ENCODE assay signal across 12 cellular contexts in the genomic region with DNA sequence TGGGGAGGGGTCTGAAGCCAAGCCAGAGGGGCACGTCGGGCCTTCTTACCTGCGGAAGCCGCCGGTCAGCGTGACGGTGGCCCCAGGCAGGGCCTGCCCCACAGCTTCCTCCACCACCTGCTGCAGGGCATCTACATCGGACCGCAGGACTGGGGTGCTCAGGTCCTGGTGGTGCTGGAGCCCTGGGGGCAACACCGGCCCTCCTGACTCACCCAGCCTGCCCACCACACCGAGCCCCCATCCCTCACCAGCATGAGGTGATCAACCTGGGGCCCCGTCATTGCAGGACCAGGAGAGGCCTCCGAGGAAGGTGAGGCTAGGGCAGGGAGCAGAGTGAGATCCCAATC. TPM values are rescaled to one million over a fixed set of nuclear protein-coding genes. Genes with fewer than 3 reads are reported as not detected.
DNase-seq lines count a peak whose midpoint lies in the region; ATAC-seq and TF ChIP-seq lines count a peak whose summit lies in the region.
"Had no signal": no experiment of that assay in that cellular context is flagged by ENCODE, and none has a peak within 500 bp of the region (broad histone marks: within the 10 kb centered on the region; RNA-seq: fewer than 3 reads in every experiment).

No MANE protein-coding gene starts in this region.

- POLR2A ChIA-PET in SK-N-SH (lab: Yijun Ruan, JAX), result interaction anchor here (1.2 kb wide), 1 partner anchor 8 kb away, joined by 4 read pairs; a partner anchor contains a TSS

- CTCF ChIA-PET in SK-N-SH (lab: Yijun Ruan, JAX), result interaction anchor here (1.3 to 4.4 kb wide), 2 partner anchors 122 kb away, joined by 5 to 68 read pairs; no protein-coding TSS in a partner anchor

- H3K9me3 Mint-ChIP-seq in activated naive CD8-positive, alpha-beta T cell treated with anti-CD3 and anti-CD28 coated beads for 36 hours, result no peaks in the 10 kb centered on the region
- peaks cover 1% of the 10 kb centered on the region for H3K9me3 Mint-ChIP-seq in memory B cell

- H3K27me3 ChIP-seq in SK-N-SH (ENCODE audit: insufficient read depth), result no peaks in the 10 kb centered on the region
- no peaks in the 10 kb centered on the region for H3K27me3 ChIP-seq in thymus (ENCODE audit: control insufficient read depth, insufficient read depth)

- 85% methylated on average over 6 of the region's 13 CpGs for WGBS in SK-N-SH (ENCODE audit: low lambda C conversion rate)
- WGBS in thymus, result 84% methylated on average over 13 of the region's 13 CpGs

- no peaks in the 10 kb centered on the region for H3K27me3 Mint-ChIP-seq in activated naive CD8-positive, alpha-beta T cell treated with anti-CD3 and anti-CD28 coated beads for 36 hours
- no peaks in the 10 kb centered on the region for H3K27me3 Mint-ChIP-seq in memory B cell

- H3K9me3 ChIP-seq in SK-N-SH (no peaks in the 10 kb centered on the region), thymus (ENCODE audit: control insufficient read depth) (no peaks in the 10 kb centered on the region)

- H3K36me3 ChIP-seq in SK-N-SH (replicated peaks in 1 of 2; ENCODE audit: control insufficient read depth in 1 of 2, insufficient read depth in 2 of 2, low read length in 1 of 2), result peaks cover 22 to 54% of the 10 kb centered on the region in 2 experiments
- peaks cover 67% of the 10 kb centered on the region for H3K36me3 ChIP-seq in thymus (ENCODE audit: control insufficient read depth, insufficient read depth)

- H3K4me3 ChIP-seq in SK-N-SH (ENCODE audit: low read depth in 2 of 2, low read length in 1 of 2), result no peak overlapping the region
- H3K4me3 ChIP-seq in thymus (ENCODE audit: low read length), result no peak overlapping the region

- no peak overlapping the region for H2AFZ ChIP-seq in SK-N-SH (ENCODE audit: low read depth)

- ATAC-seq in SK-N-SH treated with all-trans-retinoic acid at 6 μM for 48 hours, result no peak
- ATAC-seq in memory B cell (ENCODE audit: low read depth), result peak; percentile 15
- ATAC-seq in HG02852 (IDR thresholded peaks at IDR 0.05; ENCODE audit: unreplicated experiment), result no peak
- no peak for ATAC-seq in HG03521 (IDR thresholded peaks at IDR 0.05; ENCODE audit: unreplicated experiment)

- H3K79me2 ChIP-seq in SK-N-SH (ENCODE audit: insufficient read depth), result no peaks in the 10 kb centered on the region; the same call in 1 of the 2 replicates

- no peak for TF ChIP-seq RAD21 in SK-N-SH (IDR thresholded peaks at IDR 0.05; ENCODE audit: low read length)

- peak overlapping the region; percentile 40; the same call in 1 of the 2 replicates for H3K9ac ChIP-seq in SK-N-SH
- H3K9ac ChIP-seq: KMS-11 had no signal

- H3K4me1 Mint-ChIP-seq in activated naive CD8-positive, alpha-beta T cell treated with anti-CD3 and anti-CD28 coated beads for 36 hours, result peaks cover 31% of the 10 kb centered on the region
- peaks cover 35% of the 10 kb centered on the region for H3K4me1 Mint-ChIP-seq in memory B cell

- TF ChIP-seq CTCF in SK-N-SH (IDR thresholded peaks at IDR 0.05), result no peak

- peak overlapping the region; percentile 25 for H3K4me3 Mint-ChIP-seq in activated naive CD8-positive, alpha-beta T cell treated with anti-CD3 and anti-CD28 coated beads for 36 hours
- H3K4me3 Mint-ChIP-seq in memory B cell, result peak overlapping the region; percentile 47

- H3K36me3 Mint-ChIP-seq in activated naive CD8-positive, alpha-beta T cell treated with anti-CD3 and anti-CD28 coated beads for 36 hours, result peaks cover 34% of the 10 kb centered on the region
- H3K36me3 Mint-ChIP-seq in memory B cell, result peaks cover 18% of the 10 kb centered on the region

- no peak for TF ChIP-seq EP300 in SK-N-SH (IDR thresholded peaks at IDR 0.05; ENCODE audit: borderline replicate concordance in 1 of 2, low read depth in 1 of 2, low read length in 1 of 2)

- H3K4me1 ChIP-seq in SK-N-SH (ENCODE audit: control insufficient read depth in 1 of 2, insufficient read depth in 2 of 2, low read depth in 1 of 2, low read length in 1 of 2) (peaks cover 5 to 15% of the 10 kb centered on the region in 2 experiments; a peak in 3 of 4 replicates), thymus (ENCODE audit: control insufficient read depth, insufficient read depth, low read length) (peaks cover 10% of the 10 kb centered on the region)

- H4K20me1 ChIP-seq in SK-N-SH (ENCODE audit: insufficient read depth), result no peaks in the 10 kb centered on the region

- peaks cover 34% of the 10 kb centered on the region for H3F3A ChIP-seq in SK-N-SH (replicated peaks; ENCODE audit: insufficient read depth)

- H3K4me2 ChIP-seq in SK-N-SH, result no peak overlapping the region
- H3K4me2 ChIP-seq: KMS-11 had no signal

- no peak for DNase-seq in SK-N-SH
- DNase-seq in activated naive CD8-positive, alpha-beta T cell treated with anti-CD3 and anti-CD28 coated beads for 36 hours, result no peak
- no peak for DNase-seq in memory B cell (ENCODE audit: low spot score in 2 of 2)
- no peak for DNase-seq in NOMO-1 treated with dmso at 0.1 percent for 144 hours (lab: John Stamatoyannopoulos, UW; ENCODE audit: unreplicated experiment)
- DNase-seq: NCI-H524; stimulated activated naive CD4-positive, alpha-beta T cell treated with Interleukin-2 at 50 U/mL for 16 hours had no signal

- no peaks in the 10 kb centered on the region for H3K9me2 ChIP-seq in SK-N-SH

- H3K27ac Mint-ChIP-seq in activated naive CD8-positive, alpha-beta T cell treated with anti-CD3 and anti-CD28 coated beads for 36 hours, result peak overlapping the region; percentile 83
- H3K27ac Mint-ChIP-seq in memory B cell, result peak overlapping the region; percentile 96

- H3K27ac ChIP-seq in SK-N-SH (ENCODE audit: low read depth in 2 of 2, low read length in 1 of 2) (peak overlapping the region in 1 of 2 experiments; percentile 55; a peak in 2 of 4 replicates), thymus (ENCODE audit: low read depth) (peak overlapping the region; percentile 55)
- H3K27ac ChIP-seq: KMS-11 had no signal

TF ChIP-seq in SK-N-SH, 30 proteins besides CTCF, POLR2A, EP300 and RAD21 (continues in another document):
- TF ChIP-seq, protein P1, sequence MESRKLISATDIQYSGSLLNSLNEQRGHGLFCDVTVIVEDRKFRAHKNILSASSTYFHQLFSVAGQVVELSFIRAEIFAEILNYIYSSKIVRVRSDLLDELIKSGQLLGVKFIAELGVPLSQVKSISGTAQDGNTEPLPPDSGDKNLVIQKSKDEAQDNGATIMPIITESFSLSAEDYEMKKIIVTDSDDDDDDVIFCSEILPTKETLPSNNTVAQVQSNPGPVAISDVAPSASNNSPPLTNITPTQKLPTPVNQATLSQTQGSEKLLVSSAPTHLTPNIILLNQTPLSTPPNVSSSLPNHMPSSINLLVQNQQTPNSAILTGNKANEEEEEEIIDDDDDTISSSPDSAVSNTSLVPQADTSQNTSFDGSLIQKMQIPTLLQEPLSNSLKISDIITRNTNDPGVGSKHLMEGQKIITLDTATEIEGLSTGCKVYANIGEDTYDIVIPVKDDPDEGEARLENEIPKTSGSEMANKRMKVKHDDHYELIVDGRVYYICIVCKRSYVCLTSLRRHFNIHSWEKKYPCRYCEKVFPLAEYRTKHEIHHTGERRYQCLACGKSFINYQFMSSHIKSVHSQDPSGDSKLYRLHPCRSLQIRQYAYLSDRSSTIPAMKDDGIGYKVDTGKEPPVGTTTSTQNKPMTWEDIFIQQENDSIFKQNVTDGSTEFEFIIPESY (IDR thresholded peaks at IDR 0.05; ENCODE audit: borderline replicate concordance, low read depth), result no peak
- TF ChIP-seq FOXJ3 (CRISPR knock-in tag; IDR thresholded peaks at IDR 0.05) (no peak), MXI1 (IDR thresholded peaks at IDR 0.05; ENCODE audit: low read depth, low read length) (no peak)

TF ChIP-seq in SK-N-SH treated with all-trans-retinoic acid at 6 μM for 48 hours, 23 proteins besides CTCF, POLR2A, EP300 and RAD21 (continues in another document):
- no peak for TF ChIP-seq TOX (CRISPR knock-in tag; IDR thresholded peaks at IDR 0.05; ENCODE audit: borderline replicate concordance)
- TF ChIP-seq BACH2 (CRISPR knock-in tag; IDR thresholded peaks at IDR 0.05; ENCODE audit: borderline replicate concordance), result no peak
- no peak for TF ChIP-seq ESRRG (CRISPR knock-in tag; IDR thresholded peaks at IDR 0.05)

RNA-seq across cellular contexts. Expression of a gene that starts 8.0 kb away (rescaled TPM):
- 17.4 and 23.1 TPM in 2 replicates for polyA plus RNA-seq in SK-N-SH (2012; rRNA removed)
- 4.2 and 7.5 TPM in 2 replicates for polyA plus RNA-seq in SK-N-SH (2012; cell fraction: cytosol; rRNA removed)
- 117 and 123 TPM in 2 replicates for polyA plus RNA-seq in SK-N-SH (2012; cell fraction: nucleus; rRNA removed)
- 10 to 100 TPM; 32.5 to 35.2 TPM for total RNA-seq in activated naive CD8-positive, alpha-beta T cell treated with anti-CD3 and anti-CD28 coated beads for 36 hours
- 38.6 TPM for polyA plus RNA-seq in thymus

RNA-seq across cellular contexts. Expression of a gene that starts 9.0 kb away (rescaled TPM):
- polyA plus RNA-seq in SK-N-SH (2012; rRNA removed), result 0.79 and 1.5 TPM in 2 replicates
- polyA plus RNA-seq in SK-N-SH (2012; cell fraction: cytosol; rRNA removed), result 0.96 and 1.0 TPM in 2 replicates
- polyA plus RNA-seq in SK-N-SH (2012; cell fraction: nucleus; rRNA removed), result 1.6 and 2.5 TPM in 2 replicates
- under 1 TPM; 0.34 to 0.43 TPM for total RNA-seq in activated naive CD8-positive, alpha-beta T cell treated with anti-CD3 and anti-CD28 coated beads for 36 hours
- 5.7 TPM for polyA plus RNA-seq in thymus
- total RNA-seq: A172 had no signal

RNA-seq across cellular contexts. Expression of a gene that starts 29.8 kb away (rescaled TPM):
- polyA plus RNA-seq in SK-N-SH (2012; rRNA removed) (230 and 244 TPM in 2 replicates), thymus (116 TPM)
- 127 and 173 TPM in 2 replicates for polyA plus RNA-seq in SK-N-SH (2012; cell fraction: cytosol; rRNA removed)
- 290 and 333 TPM in 2 replicates for polyA plus RNA-seq in SK-N-SH (2012; cell fraction: nucleus; rRNA removed)
- 100 to 1,000 TPM; 131 to 136 TPM for total RNA-seq in activated naive CD8-positive, alpha-beta T cell treated with anti-CD3 and anti-CD28 coated beads for 36 hours

RNA-seq across cellular contexts. Expression of a gene that starts 29.8 kb away (rescaled TPM):
- polyA plus RNA-seq in SK-N-SH (2012; rRNA removed), result 40.3 and 105 TPM in 2 replicates
- polyA plus RNA-seq in SK-N-SH (2012; cell fraction: cytosol; rRNA removed), result 36.3 and 54.8 TPM in 2 replicates
- 278 and 326 TPM in 2 replicates for polyA plus RNA-seq in SK-N-SH (2012; cell fraction: nucleus; rRNA removed)
- total RNA-seq in activated naive CD8-positive, alpha-beta T cell treated with anti-CD3 and anti-CD28 coated beads for 36 hours, result 10 to 100 TPM; 32.6 to 38.3 TPM
- 126 TPM for polyA plus RNA-seq in thymus
- total RNA-seq: A172 had no signal

RNA-seq across cellular contexts. Expression of a gene that starts 49.0 kb away (rescaled TPM):
- polyA plus RNA-seq in SK-N-SH (2012; rRNA removed) (163 and 194 TPM in 2 replicates), thymus (44.0 TPM)
- 97.4 and 129 TPM in 2 replicates for polyA plus RNA-seq in SK-N-SH (2012; cell fraction: cytosol; rRNA removed)
- 209 and 258 TPM in 2 replicates for polyA plus RNA-seq in SK-N-SH (2012; cell fraction: nucleus; rRNA removed)
- 100 to 1,000 TPM; 287 to 296 TPM for total RNA-seq in activated naive CD8-positive, alpha-beta T cell treated with anti-CD3 and anti-CD28 coated beads for 36 hours
